In genomic region chr17:64129765-64130558, GRCh38 we compare ENCODE assay signal across 8 cellular contexts. TPM values are rescaled to one million over a fixed set of nuclear protein-coding genes. Genes with fewer than 3 reads are reported as not detected.
A peak's percentile ranks its signal among the peaks of the same experiment; 100 is the strongest.
DNase-seq lines count a peak whose midpoint lies in the region; ATAC-seq and TF ChIP-seq lines count a peak whose summit lies in the region.

Gene ERN1 (minus strand): TSS chr17:64130144. CDS start chr17:64130029, 115 bp downstream.

- H3K27me3 Mint-ChIP-seq in IgD-negative memory B cell, result no peaks in the 10 kb centered on the region

- TF ChIP-seq CTCF in epithelial cell of proximal tubule (conservative IDR thresholded peaks at IDR 0.05; ENCODE audit: low read depth, low read length), result no peak

- peaks cover 8 to 26% (median 11%) of the 10 kb centered on the region in 3 donors for H3K4me1 Mint-ChIP-seq in IgD-negative memory B cell

- peaks cover 6% of the 10 kb centered on the region for H3K36me3 Mint-ChIP-seq in IgD-negative memory B cell

- no peaks in the 10 kb centered on the region for H3K9me3 Mint-ChIP-seq in IgD-negative memory B cell

- H3K4me3 ChIP-seq in epithelial cell of proximal tubule (ENCODE audit: low read depth, low read length) (peak within 1 kb of the TSS; percentile 82), mucosa of rectum (ENCODE audit: low read length in 2 of 2) (peak within 1 kb of the TSS; percentile 72 to 91)

- peak within 1 kb of the TSS; percentile 92 to 97 (median 94) for H3K27ac Mint-ChIP-seq in IgD-negative memory B cell

- H3K9me3 ChIP-seq in mucosa of rectum (ENCODE audit: control insufficient read depth in 2 of 2, low read length in 2 of 2), result no peaks in the 10 kb centered on the region

- peak; percentile 62 for ATAC-seq in GM21526 (IDR thresholded peaks at IDR 0.05; ENCODE audit: low FRiP score, unreplicated experiment)

- H3K9ac ChIP-seq in mucosa of rectum (ENCODE audit: low read depth in 1 of 2, low read length in 2 of 2), result peak within 1 kb of the TSS; percentile 91 to 96

- H3K4me1 ChIP-seq in mucosa of rectum (ENCODE audit: control insufficient read depth in 2 of 2, insufficient read depth in 2 of 2, low read length in 2 of 2), result peaks cover 19 to 21% of the 10 kb centered on the region in 2 donors

- H3K27me3 ChIP-seq in mucosa of rectum (ENCODE audit: control insufficient read depth in 2 of 2, insufficient read depth in 2 of 2, low read length in 2 of 2), result no peaks in the 10 kb centered on the region

- H3K27ac ChIP-seq in mucosa of rectum (ENCODE audit: low read depth in 2 of 2, low read length in 2 of 2), result peak within 1 kb of the TSS; percentile 97 to 98

- peak within 1 kb of the TSS; percentile 83 to 99 (median 90) for H3K4me3 Mint-ChIP-seq in IgD-negative memory B cell

- DNase-seq in DMS 273 treated with DMSO at 0.1 percent for 48 hours (lab: John Stamatoyannopoulos, UW) (peak; percentile 75), epithelial cell of proximal tubule (ENCODE audit: low read depth) (no peak)
- peak; percentile 92 for DNase-seq in activated T-cell treated with anti-CD3 and anti-CD28 coated beads, Interleukin-2, amount 50 U/mL, for 1 hour
- peak; percentile 83 to 85 for DNase-seq in stimulated activated CD8-positive, alpha-beta memory T cell treated with anti-CD3 and anti-CD28 coated beads, Interleukin-4, amount 100 ng/mL, for 4 hours (ENCODE audit: low read depth in 2 of 2, low spot score in 1 of 2)

- H3K36me3 ChIP-seq in mucosa of rectum (ENCODE audit: control insufficient read depth in 2 of 2, insufficient read depth in 2 of 2, low read length in 2 of 2), result no peaks in the 10 kb centered on the region

TF ChIP-seq in PFSK-1, 5 proteins besides CTCF, POLR2A, EP300 and RAD21:
- TF ChIP-seq POLR2AphosphoS5 (IDR thresholded peaks at IDR 0.05; ENCODE audit: low read depth, low read length) (peak; percentile 98), SIN3A (IDR thresholded peaks at IDR 0.05; ENCODE audit: borderline replicate concordance, insufficient read depth, low read length) (0 out of 2 replicates have a peak, but pooled peaks have one; percentile 63), REST (IDR thresholded peaks at IDR 0.05; ENCODE audit: insufficient read depth in 1 of 2, low read depth in 2 of 2, low read length in 2 of 2) (peak; percentile 16 to 43; a peak in 1 of 4 replicates), FOXP2 (optimal IDR thresholded peaks at IDR 0.05; ENCODE audit: borderline replicate concordance, extremely low read depth, extremely low read length, insufficient read depth) (peak; percentile 97), TAF1 (IDR thresholded peaks at IDR 0.05; ENCODE audit: borderline replicate concordance, insufficient read depth, low read length) (peak; percentile 93)

RNA-seq across cellular contexts. Expression of gene ERN1, which starts in this region (rescaled TPM):
- polyA plus RNA-seq in IgD-negative memory B cell, result 9.6 TPM
- 14.4 TPM for polyA plus RNA-seq in PFSK-1 (2012; ENCODE audit: insufficient read length, low read depth)
- 2.1 and 6.3 TPM in 2 replicates for total RNA-seq in epithelial cell of proximal tubule
